Comparison of ENCODE assay signal across 8 cellular contexts in genomic region chr20:8853805-8854338, GRCh38.
DNase-seq lines count a peak whose midpoint lies in the region; ATAC-seq and TF ChIP-seq lines count a peak whose summit lies in the region.

No MANE protein-coding gene starts in this region.

- H3K4me3 ChIP-seq in adipocyte (ENCODE audit: low read length) = peak overlapping the region; percentile 73
- peak overlapping the region in 1 of 2 donors; percentile 21 for H3K4me3 ChIP-seq in right atrium auricular region
- H3K4me3 ChIP-seq in retinal pigment epithelial cell (ENCODE audit: low read length) = no peak overlapping the region

- ATAC-seq in HG03439 (IDR thresholded peaks at IDR 0.05; ENCODE audit: unreplicated experiment) = peak; percentile 86

- DNase-seq in Caki2 (ENCODE audit: low read depth) = peak; percentile 78
- DNase-seq in GM19240 (ENCODE audit: insufficient read length, low spot score) = peak; percentile 23
- peak; percentile 77 for DNase-seq in NCI-H345 (lab: John Stamatoyannopoulos, UW)
- peak; percentile 91 for DNase-seq in adipocyte (ENCODE audit: low read depth)
- no peak for DNase-seq in right atrium auricular region (ENCODE audit: low spot score)
- peak; percentile 51 for DNase-seq in retinal pigment epithelial cell (ENCODE audit: low read depth)
- no peak for DNase-seq in activated T-helper 2 cell treated with anti-CD3 and anti-CD28 coated beads, Interferon-gamma antibody, Interleukin-2, Interleukin-4, amounts not matched to agents 10 μg/mL and 5 μg/mL and 100 μg/mL, durations not matched to agents 14 hours and 24 hours and 36 hours (ENCODE audit: low spot score)

- H3K36me3 Mint-ChIP-seq in activated T-helper 2 cell treated with anti-CD3 and anti-CD28 coated beads, Interferon-gamma antibody, Interleukin-2, Interleukin-4, amounts not matched to agents 10 μg/mL and 5 μg/mL and 100 μg/mL, durations not matched to agents 14 hours and 24 hours and 36 hours (ENCODE audit: low read depth) = no peaks in the 10 kb centered on the region

- in situ Hi-C loops in Caki2 (cut with HindIII; ENCODE audit: low pct_unique_long_range_greater_than_20kb, low sequenced_read_pairs) = loop anchor here (25.0 kb wide), 1 partner anchor 508 kb away; no protein-coding TSS in a partner anchor

- no peak overlapping the region for H3K27ac Mint-ChIP-seq in activated T-helper 2 cell treated with anti-CD3 and anti-CD28 coated beads, Interferon-gamma antibody, Interleukin-2, Interleukin-4, amounts not matched to agents 10 μg/mL and 5 μg/mL and 100 μg/mL, durations not matched to agents 14 hours and 24 hours and 36 hours

- peaks cover 32% of the 10 kb centered on the region for H3K4me1 ChIP-seq in adipocyte (ENCODE audit: control insufficient read depth, insufficient read depth, low read length)
- peaks cover 0 to 28% of the 10 kb centered on the region in 2 donors for H3K4me1 ChIP-seq in right atrium auricular region

- intact Hi-C loops in activated T-helper 2 cell treated with anti-CD3 and anti-CD28 coated beads, Interferon-gamma antibody, Interleukin-2, Interleukin-4, amounts not matched to agents 10 μg/mL and 5 μg/mL and 100 μg/mL, durations not matched to agents 14 hours and 24 hours and 36 hours (cut with micrococcal nuclease) = no loop called here

- H3K27me3 Mint-ChIP-seq in activated T-helper 2 cell treated with anti-CD3 and anti-CD28 coated beads, Interferon-gamma antibody, Interleukin-2, Interleukin-4, amounts not matched to agents 10 μg/mL and 5 μg/mL and 100 μg/mL, durations not matched to agents 14 hours and 24 hours and 36 hours (ENCODE audit: low read depth) = no peaks in the 10 kb centered on the region

- H3K9ac ChIP-seq in adipocyte (ENCODE audit: low read length) = peak overlapping the region; percentile 73

- no peaks in the 10 kb centered on the region for H3K4me1 Mint-ChIP-seq in activated T-helper 2 cell treated with anti-CD3 and anti-CD28 coated beads, Interferon-gamma antibody, Interleukin-2, Interleukin-4, amounts not matched to agents 10 μg/mL and 5 μg/mL and 100 μg/mL, durations not matched to agents 14 hours and 24 hours and 36 hours (ENCODE audit: low read depth)

- H3K27me3 ChIP-seq in adipocyte (replicated peaks; ENCODE audit: control insufficient read depth, insufficient read depth, low read length) (no peaks in the 10 kb centered on the region), right atrium auricular region (no peaks in the 10 kb centered on the region)

- H3K9me3 ChIP-seq in adipocyte (ENCODE audit: control insufficient read depth, low read length) = peaks cover 3% of the 10 kb centered on the region
- H3K9me3 ChIP-seq in right atrium auricular region = no peaks in the 10 kb centered on the region

- no peaks in the 10 kb centered on the region for H3K9me3 Mint-ChIP-seq in activated T-helper 2 cell treated with anti-CD3 and anti-CD28 coated beads, Interferon-gamma antibody, Interleukin-2, Interleukin-4, amounts not matched to agents 10 μg/mL and 5 μg/mL and 100 μg/mL, durations not matched to agents 14 hours and 24 hours and 36 hours

- H3K36me3 ChIP-seq in adipocyte (ENCODE audit: control insufficient read depth, insufficient read depth, low read length, severe bottlenecking) = no peaks in the 10 kb centered on the region
- H3K36me3 ChIP-seq in right atrium auricular region = no peaks in the 10 kb centered on the region

- peak overlapping the region; percentile 46 to 70 for H3K27ac ChIP-seq in right atrium auricular region

- no peak overlapping the region for H3K4me3 Mint-ChIP-seq in activated T-helper 2 cell treated with anti-CD3 and anti-CD28 coated beads, Interferon-gamma antibody, Interleukin-2, Interleukin-4, amounts not matched to agents 10 μg/mL and 5 μg/mL and 100 μg/mL, durations not matched to agents 14 hours and 24 hours and 36 hours (ENCODE audit: low read depth)

- TF ChIP-seq CTCF in right atrium auricular region (IDR thresholded peaks at IDR 0.05) (peak; percentile 75 to 90), retinal pigment epithelial cell (conservative IDR thresholded peaks at IDR 0.05; ENCODE audit: low read depth, low read length) (peak; percentile 89)

Comparison
In these comparisons a context has a peak if more than half of its experiments do, and no peak if none do; other contexts are left out.
1. DNase-seq: peak in Caki2 (single experiment), GM19240 (single experiment), NCI-H345 (single experiment), adipocyte (single experiment) and retinal pigment epithelial cell (single experiment); none in right atrium auricular region (single experiment) and activated T-helper 2 cell treated with anti-CD3 and anti-CD28 coated beads, Interferon-gamma antibody, Interleukin-2, Interleukin-4, amounts not matched to agents 10 μg/mL and 5 μg/mL and 100 μg/mL, durations not matched to agents 14 hours and 24 hours and 36 hours (single experiment).